12 cellular contexts compared by ENCODE assay signal in the genomic region with DNA sequence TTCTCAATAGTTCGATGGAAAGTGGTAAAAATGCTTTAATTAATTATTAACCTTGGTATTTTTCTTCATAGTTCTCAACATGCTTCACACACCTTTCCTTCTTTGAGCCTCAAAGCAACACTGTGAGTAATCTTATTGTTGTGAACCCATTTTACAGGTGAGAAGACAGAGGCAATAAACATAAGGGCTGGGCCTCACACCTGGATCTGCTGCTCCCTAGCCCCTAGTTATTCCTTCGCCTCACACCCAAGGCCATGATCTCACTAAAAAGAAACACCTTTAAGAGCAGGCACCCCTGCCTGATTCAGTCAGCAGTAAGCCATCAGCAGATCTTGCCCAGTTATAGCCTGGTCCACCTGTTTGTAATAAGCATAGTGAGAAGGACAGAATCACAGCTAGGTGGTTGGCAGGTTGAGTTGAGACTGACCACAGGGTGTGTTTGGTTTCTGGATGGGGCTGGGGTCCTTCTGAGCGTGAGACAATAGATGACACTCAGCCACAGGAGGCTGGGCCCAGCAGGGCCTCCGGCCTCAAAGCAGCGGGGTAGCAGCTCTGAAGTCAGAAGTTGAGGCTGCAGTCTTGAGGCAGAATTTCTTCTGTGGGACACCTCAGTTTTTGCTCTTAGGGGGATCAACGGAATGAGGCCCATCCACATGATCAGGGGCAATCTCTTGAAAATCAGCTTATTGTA.
DNase-seq lines count a peak whose midpoint lies in the region; ATAC-seq, FAIRE-seq and TF ChIP-seq lines count a peak whose summit lies in the region.
"Had no signal": no experiment of that assay in that cellular context is flagged by ENCODE, and none has a peak within 500 bp of the region (broad histone marks: within the 10 kb centered on the region; RNA-seq: fewer than 3 reads in every experiment).

No MANE protein-coding gene starts in this region.

- in situ Hi-C loops in gastrocnemius medialis (cut with MboI; ENCODE audit: low sequenced_read_pairs in 4 of 4): no loop called here
- in situ Hi-C loops in HAP-1 (cut with MboI; ENCODE audit: low sequenced_read_pairs): no loop called here

- no peak for TF ChIP-seq CTCF in CD4-positive, alpha-beta T cell (IDR thresholded peaks at IDR 0.05)
- no peak for TF ChIP-seq CTCF in H1 (IDR thresholded peaks at IDR 0.05; ENCODE audit: control extremely low read depth in 1 of 3, insufficient read depth in 1 of 3, low read depth in 1 of 3, low read length in 3 of 3)
- no peak for TF ChIP-seq CTCF in gastrocnemius medialis (IDR thresholded peaks at IDR 0.05 in 4 of 5, conservative IDR thresholded peaks at IDR 0.05 in 1 of 5)

- H3K27ac Mint-ChIP-seq in CD4-positive, alpha-beta T cell: peak overlapping the region; percentile 89

- H3K27ac ChIP-seq in CD4-positive, alpha-beta T cell (ENCODE audit: low read depth, low read length): no peak overlapping the region
- H3K27ac ChIP-seq in H1 (ENCODE audit: low read depth, low read length) (no peak overlapping the region), gastrocnemius medialis (peak overlapping the region; percentile 38 to 77 (median 63))
- H3K27ac ChIP-seq: C4-2B had no signal

- H3K56ac ChIP-seq in H1 (replicated peaks; ENCODE audit: insufficient read length, low read depth, low read length): no peak overlapping the region

- TF ChIP-seq EP300 in H1 (IDR thresholded peaks at IDR 0.05; ENCODE audit: borderline replicate concordance in 1 of 2, low read depth in 2 of 2, low read length in 2 of 2): no peak

- no peak overlapping the region for H2BK15ac ChIP-seq in H1 (ENCODE audit: low read length)

- ATAC-seq in CD4-positive, alpha-beta T cell (ENCODE audit: poor library complexity): no peak
- ATAC-seq in gastrocnemius medialis (no peak), HG03521 (IDR thresholded peaks at IDR 0.05; ENCODE audit: unreplicated experiment) (no peak), GM21360 (IDR thresholded peaks at IDR 0.05; ENCODE audit: unreplicated experiment) (no peak)

- H3K4me3 ChIP-seq in H1 (ENCODE audit: extremely low read depth in 1 of 4, insufficient read depth in 2 of 4, low read depth in 3 of 4, low read length in 4 of 4) (no peak overlapping the region), gastrocnemius medialis (no peak overlapping the region), HAP-1 (no peak overlapping the region)
- H3K4me3 ChIP-seq: esophagus muscularis mucosa, hepatocyte had no signal

- H2BK5ac ChIP-seq in H1 (ENCODE audit: low read depth, low read length): no peak overlapping the region

- H4K8ac ChIP-seq in H1 (ENCODE audit: extremely low read depth, insufficient read depth, low read length): no peak overlapping the region

- TF ChIP-seq RAD21 in H1 (IDR thresholded peaks at IDR 0.05 in 1 of 2, conservative IDR thresholded peaks at IDR 0.05 in 1 of 2; ENCODE audit: low read depth in 2 of 2, low read length in 2 of 2): no peak

- H2BK20ac ChIP-seq in H1 (ENCODE audit: low read length): no peak overlapping the region; the same call in 1 of the 2 replicates

- H3K18ac ChIP-seq in H1 (ENCODE audit: extremely low read depth, low read length): no peak overlapping the region

- H3K23ac ChIP-seq in H1 (ENCODE audit: insufficient read length): no peak overlapping the region

- POLR2A ChIA-PET in CD4-positive, alpha-beta T cell (lab: Charles Lee): interaction anchor here (1.0 to 1.4 kb wide), 2 partner anchors 62 to 191 kb away, joined by 3 to 4 read pairs; no protein-coding TSS in a partner anchor
- POLR2A ChIA-PET in H1 (lab: Charles Lee; ENCODE audit: partially characterized antibody): no interaction called here

- 82% methylated on average over 6 of the region's 6 CpGs; no CpG with 5 or more reads in 1 of the 2 experiments for WGBS in H1 (ENCODE audit: extremely low coverage in 1 of 2, insufficient coverage in 1 of 2, insufficient read length in 1 of 2, insufficient replicate concordance in 2 of 2, low coverage in 1 of 2, low lambda C conversion rate in 2 of 2, missing lambda C conversion rate in 1 of 2), 2 experiments

- H2BK12ac ChIP-seq in H1 (ENCODE audit: low read depth, low read length): no peak overlapping the region

- CTCF ChIA-PET in CD4-positive, alpha-beta T cell (lab: Charles Lee): no interaction called here
- CTCF ChIA-PET in H1 (lab: Charles Lee; ENCODE audit: partially characterized antibody): no interaction called here

- intact Hi-C loops in CD4-positive, alpha-beta T cell (cut with DNase I, micrococcal nuclease): no loop called here
- intact Hi-C loops in gastrocnemius medialis (cut with DNase I; ENCODE audit: low total_unique reads): no loop called here

- H2AK5ac ChIP-seq in H1 (ENCODE audit: low read depth, low read length): no peak overlapping the region

- peaks cover 44% of the 10 kb centered on the region for H3K4me1 Mint-ChIP-seq in CD4-positive, alpha-beta T cell (ENCODE audit: low read depth)

- no peak overlapping the region for H3K14ac ChIP-seq in H1 (ENCODE audit: insufficient read length)

- no peaks in the 10 kb centered on the region for H4K20me1 ChIP-seq in H1 (replicated peaks in 1 of 2; ENCODE audit: control insufficient read depth in 1 of 2, insufficient read depth in 2 of 2, low read length in 2 of 2)

- no peaks in the 10 kb centered on the region for H3K79me1 ChIP-seq in H1 (ENCODE audit: low read depth, low read length)

- no peak for FAIRE-seq in H1 (lab: Jason Lieb, UNC)
- FAIRE-seq: H54 had no signal

- H3K9ac ChIP-seq in H1 (replicated peaks in 1 of 4; ENCODE audit: extremely low read depth in 1 of 4, low read depth in 3 of 4, low read length in 3 of 4): no peak overlapping the region

- H3K36me3 Mint-ChIP-seq in CD4-positive, alpha-beta T cell (ENCODE audit: low read depth): no peaks in the 10 kb centered on the region

- H3K27me3 Mint-ChIP-seq in CD4-positive, alpha-beta T cell: no peaks in the 10 kb centered on the region

- peak overlapping the region; percentile 50 for H3K4me3 Mint-ChIP-seq in CD4-positive, alpha-beta T cell

- no peak overlapping the region for H2AFZ ChIP-seq in H1 (ENCODE audit: low read length)

- no peak overlapping the region for H2BK120ac ChIP-seq in H1 (replicated peaks; ENCODE audit: low read depth, low read length)

- no peak overlapping the region for H4K5ac ChIP-seq in H1 (ENCODE audit: insufficient read length, low read depth, low read length)

- no peak overlapping the region for H4K91ac ChIP-seq in H1 (replicated peaks; ENCODE audit: insufficient read length, low read length)

- H3K9me3 Mint-ChIP-seq in CD4-positive, alpha-beta T cell: no peaks in the 10 kb centered on the region

- no peaks in the 10 kb centered on the region for H3K79me2 ChIP-seq in H1 (ENCODE audit: control insufficient read depth in 1 of 2, insufficient read depth in 2 of 2, low read length in 2 of 2)
- H3K79me2 ChIP-seq: hepatocyte had no signal

- H3K4ac ChIP-seq in H1 (replicated peaks; ENCODE audit: insufficient read length, low read depth, low read length): no peak overlapping the region

- no peaks in the 10 kb centered on the region for H3K9me3 ChIP-seq in CD4-positive, alpha-beta T cell (ENCODE audit: control insufficient read depth, low read length)
- H3K9me3 ChIP-seq in H1 (ENCODE audit: insufficient read depth in 2 of 2, low read depth in 1 of 2, low read length in 1 of 2): no peaks in the 10 kb centered on the region
- H3K9me3 ChIP-seq in gastrocnemius medialis: no peaks in the 10 kb centered on the region
- H3K9me3 ChIP-seq in HAP-1: no peaks in the 10 kb centered on the region
- H3K9me3 ChIP-seq: esophagus muscularis mucosa had no signal

- no peak for TF ChIP-seq POLR2A in H1 (IDR thresholded peaks at IDR 0.05; ENCODE audit: control extremely low read depth in 1 of 2, low read depth in 2 of 2, low read length in 2 of 2)
- no peak for TF ChIP-seq POLR2A in gastrocnemius medialis (IDR thresholded peaks at IDR 0.05)

- DNase-seq in CD4-positive, alpha-beta T cell: no peak
- peak; percentile 44 for DNase-seq in ELF-1 (ENCODE audit: low read depth, low spot score)
- DNase-seq in H1 (ENCODE audit: low read depth in 1 of 2, low spot score in 2 of 2): no peak
- no peak for DNase-seq in gastrocnemius medialis
- DNase-seq in HAP-1 (ENCODE audit: low spot score in 2 of 2): no peak
- DNase-seq: activated CD4-positive, CD25-positive, alpha-beta regulatory T cell treated with anti-CD3 and anti-CD28 coated beads, Interleukin-2, amount 50 U/mL, for 72 hours had no signal

- H3K4me1 ChIP-seq in H1 (replicated peaks in 1 of 4; ENCODE audit: control insufficient read depth in 3 of 4, insufficient read depth in 4 of 4, low read length in 3 of 4): peaks cover 0 to 22% (median 11%) of the 10 kb centered on the region in 4 experiments; a peak in 6 of 7 replicates
- peaks cover 11 to 18% of the 10 kb centered on the region in 2 donors for H3K4me1 ChIP-seq in gastrocnemius medialis
- H3K4me1 ChIP-seq in HAP-1: no peaks in the 10 kb centered on the region; the same call in 1 of the 2 replicates

- no peaks in the 10 kb centered on the region; the same call in 1 of the 2 replicates for H3K23me2 ChIP-seq in H1 (ENCODE audit: low read depth, low read length)

- no peaks in the 10 kb centered on the region for H3K27me3 ChIP-seq in CD4-positive, alpha-beta T cell (ENCODE audit: control insufficient read depth, insufficient read depth, low read length)
- H3K27me3 ChIP-seq in H1 (replicated peaks in 1 of 4; ENCODE audit: control insufficient read depth in 3 of 4, extremely low read depth in 1 of 4, insufficient read depth in 3 of 4, low read length in 3 of 4) (no peaks in the 10 kb centered on the region), gastrocnemius medialis (no peaks in the 10 kb centered on the region), HAP-1 (ENCODE audit: low read depth) (no peaks in the 10 kb centered on the region)
- H3K27me3 ChIP-seq: esophagus muscularis mucosa, hepatocyte had no signal

- H3K4me2 ChIP-seq in H1 (ENCODE audit: insufficient read depth in 1 of 2, low read depth in 2 of 2, low read length in 2 of 2): no peak overlapping the region
- H3K4me2 ChIP-seq: hepatocyte had no signal

- H3K36me3 ChIP-seq in H1 (ENCODE audit: control insufficient read depth in 2 of 4, insufficient read depth in 4 of 4, low read length in 3 of 4): no peaks in the 10 kb centered on the region
- no peaks in the 10 kb centered on the region for H3K36me3 ChIP-seq in gastrocnemius medialis
- H3K36me3 ChIP-seq in HAP-1 (replicated peaks): no peaks in the 10 kb centered on the region
- H3K36me3 ChIP-seq: esophagus muscularis mucosa had no signal

TF ChIP-seq in H1, 55 proteins besides CTCF, POLR2A, EP300 and RAD21:
- peak; percentile 90 for TF ChIP-seq KDM1A (IDR thresholded peaks at IDR 0.05; ENCODE audit: borderline replicate concordance, low read length)
- TF ChIP-seq SIRT6 (IDR thresholded peaks at IDR 0.05; ENCODE audit: low read length): no peak

Comparison
In these comparisons a context has a peak if more than half of its experiments do, and no peak if none do; other contexts are left out.
1. H3K27ac ChIP-seq: peak in gastrocnemius medialis (4 of 4); none in CD4-positive, alpha-beta T cell (single experiment) and H1 (single experiment).